ENCODE assay signal across 18 cellular contexts in genomic region chr14:68160269-68160668, GRCh38.
DNase-seq lines count a peak whose midpoint lies in the region; ATAC-seq and TF ChIP-seq lines count a peak whose summit lies in the region.
"Had no signal": no experiment of that assay in that cellular context is flagged by ENCODE, and none has a peak within 500 bp of the region (broad histone marks: within the 10 kb centered on the region; RNA-seq: fewer than 3 reads in every experiment).

No MANE protein-coding gene starts in this region.

- no peak for ATAC-seq in HCT116
- ATAC-seq: K562 had no signal

- no peaks in the 10 kb centered on the region for H4K20me1 ChIP-seq in HCT116 (ENCODE audit: insufficient read depth)

- no peaks in the 10 kb centered on the region for H3K9me2 ChIP-seq in HCT116 (ENCODE audit: insufficient read depth)

- intact Hi-C loops in HCT116 (cut with micrococcal nuclease): no loop called here
- intact Hi-C loops in transverse colon (cut with DNase I; ENCODE audit: low total_unique reads): no loop called here

- TF ChIP-seq POLR2A in HCT116 (IDR thresholded peaks at IDR 0.05; ENCODE audit: borderline replicate concordance, extremely low read depth, insufficient read depth, insufficient read length): no peak
- no peak for TF ChIP-seq POLR2A in transverse colon (IDR thresholded peaks at IDR 0.05)

- no peak overlapping the region for H3K9ac ChIP-seq in HCT116 (ENCODE audit: low read length)
- no peak overlapping the region for H3K9ac ChIP-seq in adipocyte (ENCODE audit: low read length)
- H3K9ac ChIP-seq in muscle layer of colon (ENCODE audit: low read length): no peak overlapping the region

- H3K4me1 ChIP-seq in HCT116 (ENCODE audit: control insufficient read depth in 1 of 2, insufficient read depth in 2 of 2, low read length in 2 of 2): peaks cover 4 to 53% of the 10 kb centered on the region in 2 experiments; a peak in 3 of 4 replicates
- H3K4me1 ChIP-seq in adipocyte (ENCODE audit: control insufficient read depth, insufficient read depth, low read length): peaks cover 36% of the 10 kb centered on the region
- H3K4me1 ChIP-seq in muscle layer of colon (ENCODE audit: insufficient read depth, low read length): peaks cover 75% of the 10 kb centered on the region
- peaks cover 13 to 50% (median 32%) of the 10 kb centered on the region in 4 donors for H3K4me1 ChIP-seq in transverse colon

- H3K4me3 ChIP-seq in HCT116 (replicated peaks in 1 of 2; ENCODE audit: low read depth in 1 of 2, low read length in 2 of 2): no peak overlapping the region
- no peak overlapping the region for H3K4me3 ChIP-seq in adipocyte (ENCODE audit: low read length)
- no peak overlapping the region for H3K4me3 ChIP-seq in muscle layer of colon (ENCODE audit: low read depth in 1 of 2, low read length in 2 of 2)
- no peak overlapping the region for H3K4me3 ChIP-seq in transverse colon
- H3K4me3 ChIP-seq: K562 had no signal

- no peaks in the 10 kb centered on the region for H3K79me2 ChIP-seq in HCT116 (ENCODE audit: insufficient read depth, low read length)

- DNase-seq in HCT116 (ENCODE audit: low read depth, low spot score) (no peak), adipocyte (ENCODE audit: low read depth) (peak; percentile 60), transverse colon (no peak), kidney tubule cell (ENCODE audit: low spot score) (no peak), KBM-7 (no peak)
- no peak for DNase-seq in stimulated activated CD4-positive, alpha-beta T cell treated with anti-CD3 and anti-CD28 coated beads, Interleukin-4, amount 100 ng/mL, for 1 hour
- DNase-seq: AML-193, GOT3, NCI-H1105 treated with DMSO at 0.1 percent for 48 hours, NCI-H1694, NCI-H2227 treated with DMSO at 0.1 percent for 48 hours, NCI-H510A treated with DMSO at 0.1 percent for 48 hours, PC-3, SIG-M5 had no signal

- no peak for TF ChIP-seq CTCF in HCT116 (IDR thresholded peaks at IDR 0.05 in 2 of 3, conservative IDR thresholded peaks at IDR 0.05 in 1 of 3; ENCODE audit: borderline replicate concordance in 1 of 3, insufficient read depth in 1 of 3, low read depth in 2 of 3, low read length in 2 of 3)
- no peak for TF ChIP-seq CTCF in transverse colon (IDR thresholded peaks at IDR 0.05)

- H3K9me3 ChIP-seq in HCT116 (ENCODE audit: control insufficient read depth in 1 of 2, insufficient read depth in 1 of 2, low read depth in 1 of 2, low read length in 2 of 2): no peaks in the 10 kb centered on the region
- H3K9me3 ChIP-seq in adipocyte (ENCODE audit: control insufficient read depth, low read length): no peaks in the 10 kb centered on the region
- no peaks in the 10 kb centered on the region for H3K9me3 ChIP-seq in muscle layer of colon (ENCODE audit: low read length)
- H3K9me3 ChIP-seq in transverse colon: no peaks in the 10 kb centered on the region

- POLR2A ChIA-PET in HCT116 (lab: Charles Lee): interaction anchor here (1.2 kb wide), 1 partner anchor 633 kb away, joined by 3 read pairs; the partner anchor contains the start of gene ZFP36L1

- H3K4me2 ChIP-seq in HCT116 (ENCODE audit: low read length): no peak overlapping the region

- no peaks in the 10 kb centered on the region for H3K27me3 ChIP-seq in HCT116 (ENCODE audit: insufficient read depth, low read length)
- no peaks in the 10 kb centered on the region for H3K27me3 ChIP-seq in adipocyte (replicated peaks; ENCODE audit: control insufficient read depth, insufficient read depth, low read length)
- H3K27me3 ChIP-seq in muscle layer of colon (ENCODE audit: control insufficient read depth in 1 of 2, insufficient read depth in 2 of 2, low read length in 2 of 2): no peaks in the 10 kb centered on the region
- H3K27me3 ChIP-seq in transverse colon: no peaks in the 10 kb centered on the region

- no peak for TF ChIP-seq EP300 in transverse colon (IDR thresholded peaks at IDR 0.05; ENCODE audit: low read depth)

- no peak for TF ChIP-seq RAD21 in HCT116 (IDR thresholded peaks at IDR 0.05; ENCODE audit: low read depth)

- H3K27ac ChIP-seq in HCT116 (ENCODE audit: low read depth, low read length) (peak overlapping the region; percentile 40; the same call in 1 of the 2 replicates), muscle layer of colon (ENCODE audit: low read depth, low read length) (peak overlapping the region; percentile 71), transverse colon (peak overlapping the region; percentile 16 to 83 (median 54))
- H3K27ac ChIP-seq: C4-2B, RWPE1 had no signal

- no peak overlapping the region for H2AFZ ChIP-seq in HCT116 (ENCODE audit: low read depth, low read length, poor library complexity, severe bottlenecking)

- H3K36me3 ChIP-seq in HCT116 (ENCODE audit: control insufficient read depth in 1 of 2, insufficient read depth in 2 of 2, low read length in 2 of 2) (no peaks in the 10 kb centered on the region), adipocyte (ENCODE audit: control insufficient read depth, insufficient read depth, low read length, severe bottlenecking) (no peaks in the 10 kb centered on the region), muscle layer of colon (ENCODE audit: insufficient read depth, low read length) (no peaks in the 10 kb centered on the region), transverse colon (no peaks in the 10 kb centered on the region)

- in situ Hi-C loops in transverse colon (cut with MboI; ENCODE audit: low pct_ligation_motif_present in 1 of 4, low pct_unique_long_range_greater_than_20kb in 1 of 4, low sequenced_read_pairs in 3 of 4): no loop called here
- in situ Hi-C loops in KBM-7 (cut with MboI; ENCODE audit: low pct_unique_long_range_greater_than_20kb, low sequenced_read_pairs): no loop called here

- RAD21 ChIA-PET in HCT116 (lab: Charles Lee; ENCODE audit: low non-redundant PET in 1 of 2, low total read pairs in 2 of 2, uncharacterized antibody in 2 of 2, unreplicated experiment in 2 of 2): no interaction called here

- no TSS peak for BruUV-seq in HCT116 (replicated peaks; lab: Mats Ljungman, UMichigan)

- CTCF ChIA-PET in HCT116 (lab: Charles Lee): no interaction called here

TF ChIP-seq in HCT116, 20 proteins besides CTCF, POLR2A, EP300 and RAD21 (continues in another document):
- TF ChIP-seq MAX (IDR thresholded peaks at IDR 0.05) (no peak), ZFX (IDR thresholded peaks at IDR 0.05) (no peak), JUND (IDR thresholded peaks at IDR 0.05) (no peak), ZBTB33 (IDR thresholded peaks at IDR 0.05; ENCODE audit: extremely low read depth, insufficient replicate concordance, low read length) (no peak), CEBPB (IDR thresholded peaks at IDR 0.05; ENCODE audit: low read depth) (no peak), SIN3A (IDR thresholded peaks at IDR 0.05; ENCODE audit: low read depth) (no peak), POLR2AphosphoS5 (IDR thresholded peaks at IDR 0.05; ENCODE audit: low read depth, low read length) (no peak), FOSL1 (IDR thresholded peaks at IDR 0.05; ENCODE audit: low read depth) (no peak), ZNF274 (IDR thresholded peaks at IDR 0.05; ENCODE audit: low read depth, low read length) (no peak), SP1 (IDR thresholded peaks at IDR 0.05; ENCODE audit: low read depth) (no peak), EZH2phosphoT487 (IDR thresholded peaks at IDR 0.05; ENCODE audit: borderline replicate concordance) (no peak), EZH2 (IDR thresholded peaks at IDR 0.05) (no peak), REST (IDR thresholded peaks at IDR 0.05; ENCODE audit: low read depth) (no peak), ELF1 (IDR thresholded peaks at IDR 0.05; ENCODE audit: borderline replicate concordance, low read depth) (no peak), EGR1 (IDR thresholded peaks at IDR 0.05; ENCODE audit: low read depth) (no peak)
